Comparison of ENCODE assay signal across 8 cellular contexts in the genomic region with DNA sequence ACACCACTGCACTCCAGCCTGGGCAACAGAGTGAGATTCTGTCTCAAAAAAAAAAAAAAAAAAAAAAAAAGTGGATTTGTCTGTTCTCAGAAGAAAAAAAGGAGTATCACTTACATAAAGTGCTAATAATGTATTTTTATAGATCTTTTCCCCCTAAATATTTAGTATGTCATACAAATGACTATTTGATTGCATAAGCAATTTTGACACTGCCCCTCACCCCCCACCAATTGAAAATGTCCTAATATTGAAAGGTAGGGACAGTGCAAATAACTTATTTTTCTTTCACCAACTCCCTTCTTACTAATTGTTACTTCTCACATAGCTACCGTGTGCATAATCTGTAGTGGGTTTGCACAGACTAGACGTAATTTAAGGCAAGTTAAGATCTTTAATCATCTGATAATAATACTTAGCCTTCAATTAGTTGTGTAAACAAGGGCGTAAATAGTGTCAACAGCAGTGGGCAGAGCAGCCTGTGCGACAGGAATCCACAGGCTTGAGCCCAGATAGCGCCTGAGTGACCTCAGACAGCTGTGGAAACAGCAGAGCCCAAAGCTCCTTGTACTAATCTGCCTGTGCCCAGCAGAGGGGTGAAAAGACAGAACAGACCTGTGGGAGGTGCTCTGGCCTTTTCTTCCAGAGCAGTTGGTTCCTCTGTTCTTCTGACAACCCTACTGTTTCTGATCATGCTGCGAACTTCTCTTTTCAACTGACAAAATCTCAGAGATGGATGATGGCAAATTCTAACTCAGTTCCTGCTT. TPM values are rescaled to one million over a fixed set of nuclear protein-coding genes. Genes with fewer than 3 reads are reported as not detected.
DNase-seq lines count a peak whose midpoint lies in the region; ATAC-seq and TF ChIP-seq lines count a peak whose summit lies in the region.

No MANE protein-coding gene starts in this region.

- peaks cover 48% of the 10 kb centered on the region for H3K4me1 Mint-ChIP-seq in CD14-positive monocyte

- H3K79me2 ChIP-seq in OCI-LY7 (ENCODE audit: insufficient read depth, low read depth, low read length) = no peaks in the 10 kb centered on the region

- peaks cover 13% of the 10 kb centered on the region for H3K4me1 ChIP-seq in OCI-LY7 (ENCODE audit: insufficient read depth, low read length, poor library complexity, severe bottlenecking)

- no peaks in the 10 kb centered on the region for H3K36me3 ChIP-seq in OCI-LY7 (ENCODE audit: insufficient read depth, low read length)

- no peaks in the 10 kb centered on the region for H3K9me3 ChIP-seq in OCI-LY7 (ENCODE audit: low read length)

- DNase-seq in CD14-positive monocyte (ENCODE audit: low spot score) (peak; percentile 76), OCI-LY7 (ENCODE audit: low spot score) (peak; percentile 69), left ventricle myocardium superior (peak; percentile 30), cerebellum (ENCODE audit: low spot score) (no peak)
- peak; percentile 80 for DNase-seq in activated effector memory CD4-positive, alpha-beta T cell treated with anti-CD3 and anti-CD28 coated beads, Interleukin-2, amount 50 U/mL, for 16 hours
- DNase-seq in stimulated activated CD8-positive, alpha-beta memory T cell treated with anti-CD3 and anti-CD28 coated beads, Interleukin-12 subunit alpha, Interleukin-12 subunit beta, amount 100 ng/mL, for 4 hours (ENCODE audit: low read depth) = peak; percentile 26

- no peak overlapping the region for H3K27ac ChIP-seq in OCI-LY7 (ENCODE audit: low read depth, low read length, poor library complexity, severe bottlenecking)

- no peaks in the 10 kb centered on the region for H4K20me1 ChIP-seq in OCI-LY7 (ENCODE audit: insufficient read depth, low read length)

- H3K4me3 Mint-ChIP-seq in CD14-positive monocyte = no peak overlapping the region

- intact Hi-C loops in CD14-positive monocyte (cut with micrococcal nuclease) = loop anchor here in 1 of 2 donors (2.0 to 10.0 kb wide), 3 partner anchors 45 to 58 kb away; a partner anchor contains a TSS
- intact Hi-C loops in OCI-LY7 (cut with micrococcal nuclease; ENCODE audit: unreplicated experiment) = loop anchor here (1.0 to 5.0 kb wide), 3 partner anchors 58 to 202 kb away; no protein-coding TSS in a partner anchor
- intact Hi-C loops in left ventricle myocardium superior (cut with micrococcal nuclease) = loop anchor here (10.0 kb wide), 1 partner anchor 61 kb away; no protein-coding TSS in a partner anchor

- no peak overlapping the region for H3K4me3 ChIP-seq in OCI-LY7 (ENCODE audit: low read depth, low read length, poor library complexity, severe bottlenecking)

- ATAC-seq in GM18517 (IDR thresholded peaks at IDR 0.05; ENCODE audit: unreplicated experiment) (peak; percentile 41), HG03442 (IDR thresholded peaks at IDR 0.05; ENCODE audit: unreplicated experiment) (peak; percentile 29), left ventricle myocardium superior (peak; percentile 52)

- CTCF ChIA-PET in OCI-LY7 (lab: Charles Lee; ENCODE audit: unreplicated experiment) = interaction anchor here (0.6 to 1.2 kb wide), 4 partner anchors 23 to 68 kb away, joined by 3 to 9 read pairs (median 3); no protein-coding TSS in a partner anchor

- TF ChIP-seq CTCF in CD14-positive monocyte (IDR thresholded peaks at IDR 0.05) (peak; percentile 68), OCI-LY7 (conservative IDR thresholded peaks at IDR 0.05; ENCODE audit: low read length) (peak; percentile 79)

- POLR2A ChIA-PET in OCI-LY7 (lab: Charles Lee) = interaction anchor here (0.5 to 0.7 kb wide), 3 partner anchors 45 to 1056 kb away, joined by 3 to 4 read pairs (median 3); no protein-coding TSS in a partner anchor

- no TSS peak for BruUV-seq in OCI-LY7 (replicated peaks; lab: Mats Ljungman, UMichigan)

- H3K4me2 ChIP-seq in OCI-LY7 (ENCODE audit: low read length) = no peak overlapping the region

- H3K9me3 Mint-ChIP-seq in CD14-positive monocyte = peaks cover 0 to 2% (median 0%) of the 10 kb centered on the region in 7 donors

- H2AFZ ChIP-seq in OCI-LY7 (ENCODE audit: low read length) = no peak overlapping the region

- H3K27ac Mint-ChIP-seq in CD14-positive monocyte = peak overlapping the region in 6 of 7 donors; percentile 0 to 76 (median 56)

- no peaks in the 10 kb centered on the region for H3K36me3 Mint-ChIP-seq in CD14-positive monocyte

- H3K9me2 ChIP-seq in OCI-LY7 (ENCODE audit: insufficient read depth, low read length) = no peaks in the 10 kb centered on the region

- no peaks in the 10 kb centered on the region for H3K27me3 Mint-ChIP-seq in CD14-positive monocyte (ENCODE audit: low read depth in 3 of 3)

RNA-seq across cellular contexts. Expression of a gene that starts 4.5 kb away (rescaled TPM):
- 10 to 100 TPM; 13.7 to 29.0 TPM for polyA plus RNA-seq in CD14-positive monocyte
- total RNA-seq in OCI-LY7 (2014; rRNA removed; shearing (Covaris generic)) = 14.3 and 18.3 TPM in 2 replicates
- total RNA-seq in OCI-LY7 (2022) = 7.2 and 8.2 TPM in 2 replicates
- total RNA-seq in left ventricle myocardium superior = 15.9 TPM
- 13.7 TPM for total RNA-seq in cerebellum

RNA-seq across cellular contexts. Expression of a gene that starts 50.2 kb away (rescaled TPM):
- 10 to 100 TPM; 40.9 to 46.9 TPM for polyA plus RNA-seq in CD14-positive monocyte
- total RNA-seq in OCI-LY7 (2014; rRNA removed; shearing (Covaris generic)) = 5.9 and 7.9 TPM in 2 replicates
- total RNA-seq in OCI-LY7 (2022) (15.8 and 18.3 TPM in 2 replicates), left ventricle myocardium superior (3.4 TPM), cerebellum (0.91 TPM)
